ENCODE assay signal across 1 cellular context in genomic region chr3:15458212-15458780, GRCh38.
TF ChIP-seq lines count a peak whose summit lies in the region.

No MANE protein-coding gene starts in this region.

TF ChIP-seq in K562, 482 proteins besides CTCF, POLR2A, EP300 and RAD21:
- TF ChIP-seq CEBPB (tag; IDR thresholded peaks at IDR 0.05) (peak; percentile 60), ZZZ3 (IDR thresholded peaks at IDR 0.05) (no peak), TRIM24 (IDR thresholded peaks at IDR 0.05) (0 out of 4 replicates have a peak, but pooled peaks have one; percentile 34 to 46), RBM25 (IDR thresholded peaks at IDR 0.05; ENCODE audit: low read depth, low read length, severe bottlenecking) (peak; percentile 85), RBM39 (optimal IDR thresholded peaks at IDR 0.05; ENCODE audit: low read depth, low read length) (no peak), TCF15 (CRISPR knock-in tag; IDR thresholded peaks at IDR 0.05) (no peak), CBX3 (IDR thresholded peaks at IDR 0.05; ENCODE audit: borderline replicate concordance in 1 of 2, low read length in 2 of 2) (peak in 1 of 2 experiments; percentile 87; a peak in 2 of 3 replicates), TAF1 (IDR thresholded peaks at IDR 0.05; ENCODE audit: control insufficient read depth, extremely low read depth, insufficient read depth, low read length, severe bottlenecking) (no peak), CREB3L1 (IDR thresholded peaks at IDR 0.05; ENCODE audit: borderline replicate concordance, low read depth) (no peak), NUFIP1 (IDR thresholded peaks at IDR 0.05; ENCODE audit: partially characterized antibody) (no peak), ZNF780A (CRISPR knock-in tag; IDR thresholded peaks at IDR 0.05) (no peak), ZNF639 (CRISPR knock-in tag; conservative IDR thresholded peaks at IDR 0.05 in 1 of 2, IDR thresholded peaks at IDR 0.05 in 1 of 2) (no peak), KDM1A (IDR thresholded peaks at IDR 0.05) (peak in 1 of 2 experiments; percentile 43; a peak in 1 of 4 replicates), HDAC1 (IDR thresholded peaks at IDR 0.05) (no peak), EHMT2 (IDR thresholded peaks at IDR 0.05) (peak; percentile 55), HCFC1 (IDR thresholded peaks at IDR 0.05; ENCODE audit: low read depth, low read length) (no peak), HDAC2 (IDR thresholded peaks at IDR 0.05) (peak; percentile 30; the same call in 1 of the 2 replicates), SMARCA5 (IDR thresholded peaks at IDR 0.05) (peak; percentile 66)
